8 cellular contexts compared by ENCODE assay signal in genomic region chr12:112979281-112979680, GRCh38. TPM values are rescaled to one million over a fixed set of nuclear protein-coding genes. Genes with fewer than 3 reads are reported as not detected.
DNase-seq lines count a peak whose midpoint lies in the region; ATAC-seq and TF ChIP-seq lines count a peak whose summit lies in the region.

No MANE protein-coding gene starts in this region.

- peak overlapping the region; percentile 78 for H3K4me2 ChIP-seq in BLaER1

- TF ChIP-seq POLR2A in thyroid gland (IDR thresholded peaks at IDR 0.05) = no peak

- ATAC-seq in HG02610 (IDR thresholded peaks at IDR 0.05; ENCODE audit: unreplicated experiment) (peak; percentile 30), left colon (no peak), GM21381 (IDR thresholded peaks at IDR 0.05; ENCODE audit: unreplicated experiment) (no peak)

- H3K27me3 ChIP-seq in BLaER1 (no peaks in the 10 kb centered on the region), thyroid gland (no peaks in the 10 kb centered on the region)

- peak; percentile 31 for DNase-seq in activated T-cell treated with anti-CD3 and anti-CD28 coated beads, Interleukin-2, amount 50 U/mL, for 1 hour
- DNase-seq in left colon (peak; percentile 30 to 35), thyroid gland (no peak), T1000 (lab: John Stamatoyannopoulos, UW) (no peak), amniotic stem cell (lab: John Stamatoyannopoulos, UW) (no peak)

- H4K20me1 ChIP-seq in BLaER1 = no peaks in the 10 kb centered on the region

- TF ChIP-seq CTCF in thyroid gland (IDR thresholded peaks at IDR 0.05) = no peak

- peaks cover 6% of the 10 kb centered on the region for H3K9me3 ChIP-seq in BLaER1
- H3K9me3 ChIP-seq in thyroid gland = no peaks in the 10 kb centered on the region

- H3K27ac ChIP-seq in BLaER1 = peak overlapping the region; percentile 81
- H3K27ac ChIP-seq in thyroid gland = peak overlapping the region in 2 of 3 donors; percentile 63 to 74

- WGBS in thyroid gland, 2 donors = 64 to 65% methylated on average over 4 of the region's 4 CpGs

- H3K4me3 ChIP-seq in BLaER1 = peak overlapping the region; percentile 63; the same call in 1 of the 2 replicates
- H3K4me3 ChIP-seq in thyroid gland (replicated peaks in 1 of 3) = peak overlapping the region in 1 of 3 donors; percentile 22

- H3K4me1 ChIP-seq in BLaER1 = peaks cover 37% of the 10 kb centered on the region
- peaks cover 5 to 8% of the 10 kb centered on the region in 2 donors for H3K4me1 ChIP-seq in thyroid gland

- no peaks in the 10 kb centered on the region for H3K36me3 ChIP-seq in BLaER1
- no peaks in the 10 kb centered on the region for H3K36me3 ChIP-seq in thyroid gland

- H3K9ac ChIP-seq in BLaER1 = peak overlapping the region; percentile 72; the same call in 1 of the 2 replicates

- intact Hi-C loops in left colon (cut with DNase I, micrococcal nuclease) (no loop called here), thyroid gland (cut with DNase I) (no loop called here)

RNA-seq across cellular contexts. Expression of gene OAS2, which starts 1.0 kb away (rescaled TPM):
- 1 to 10 TPM; 3.2 to 6.7 TPM for total RNA-seq in left colon
- total RNA-seq in thyroid gland = 1 to 10 TPM; 2.7 to 9.1 (median 6.0) TPM

RNA-seq across cellular contexts. Expression of gene OAS3, which starts 41.0 kb away (rescaled TPM):
- total RNA-seq in left colon (10 to 100 TPM; 12.9 to 27.2 TPM), thyroid gland (1 to 10 TPM; 3.0 to 7.4 (median 5.7) TPM)

Comparison
In these comparisons a context has a peak if more than half of its experiments do, and no peak if none do; other contexts are left out.
1. DNase-seq: peak in activated T-cell treated with anti-CD3 and anti-CD28 coated beads, Interleukin-2, amount 50 U/mL, for 1 hour (single experiment) and left colon (2 of 2); none in thyroid gland (0 of 2), T1000 (single experiment) and amniotic stem cell (single experiment).